ENCODE assay signal across 10 cellular contexts in genomic region chr5:171595801-171596231, GRCh38.
DNase-seq lines count a peak whose midpoint lies in the region; ATAC-seq and TF ChIP-seq lines count a peak whose summit lies in the region.
"Had no signal": no experiment of that assay in that cellular context is flagged by ENCODE, and none has a peak within 500 bp of the region (broad histone marks: within the 10 kb centered on the region; RNA-seq: fewer than 3 reads in every experiment).

No MANE protein-coding gene starts in this region.

- H2AFZ ChIP-seq in IMR-90 (replicated peaks; ENCODE audit: low read length, poor library complexity) (no peak overlapping the region), fibroblast of lung (ENCODE audit: low read length) (no peak overlapping the region)

- H3K27ac ChIP-seq in breast epithelium (no peak overlapping the region), IMR-90 (ENCODE audit: insufficient read depth, low read length) (peak overlapping the region; percentile 87), fibroblast of lung (ENCODE audit: insufficient read depth, low read length) (peak overlapping the region; percentile 62), tibial artery (peak overlapping the region; percentile 51)

- H3K79me2 ChIP-seq in fibroblast of lung (ENCODE audit: control insufficient read depth, insufficient read depth, low read length): no peaks in the 10 kb centered on the region

- dilution Hi-C loops in IMR-90 (cut with HindIII; ENCODE audit: low sequenced_read_pairs, unreplicated experiment): no loop called here

- intact Hi-C loops in MCF 10A (cut with micrococcal nuclease) (no loop called here), breast epithelium (cut with DNase I; ENCODE audit: low total_unique reads) (no loop called here), IMR-90 (cut with micrococcal nuclease) (loop anchor here (5.0 to 10.0 kb wide), 2 partner anchors 104 to 181 kb away; partner anchors contain the start of gene FGF18), tibial artery (cut with DNase I; ENCODE audit: low total_unique reads) (loop anchor here (10.0 kb wide), 1 partner anchor 71 kb away; no protein-coding TSS in a partner anchor)

- H3K4me3 ChIP-seq in breast epithelium (no peak overlapping the region), IMR-90 (ENCODE audit: insufficient read depth, low read depth, low read length) (no peak overlapping the region), fibroblast of lung (replicated peaks in 1 of 4; ENCODE audit: control extremely low read depth in 1 of 4, insufficient read depth in 1 of 4, low read depth in 3 of 4, low read length in 4 of 4) (peak overlapping the region in 1 of 4 experiments; percentile 12), tibial artery (no peak overlapping the region)

- TF ChIP-seq CTCF in MCF 10A (IDR thresholded peaks at IDR 0.05; ENCODE audit: unreplicated experiment) (no peak), breast epithelium (IDR thresholded peaks at IDR 0.05) (no peak), IMR-90 (conservative IDR thresholded peaks at IDR 0.05; ENCODE audit: low read depth, low read length) (no peak), fibroblast of lung (conservative IDR thresholded peaks at IDR 0.05 in 1 of 2, IDR thresholded peaks at IDR 0.05 in 1 of 2; ENCODE audit: low read depth in 1 of 2, low read length in 2 of 2) (no peak), tibial artery (IDR thresholded peaks at IDR 0.05) (no peak)

- H4K20me1 ChIP-seq in IMR-90 (ENCODE audit: insufficient read depth, low read length) (peaks cover 3% of the 10 kb centered on the region; the same call in 1 of the 2 replicates), fibroblast of lung (ENCODE audit: control insufficient read depth, extremely low read depth, insufficient read depth, low read length) (no peaks in the 10 kb centered on the region)

- no CpG with 5 or more reads among the region's 3 CpGs for WGBS in IMR-90 (ENCODE audit: extremely low coverage in 2 of 2, insufficient read length in 1 of 2), 2 experiments

- H2AK5ac ChIP-seq in IMR-90 (ENCODE audit: low read depth, low read length): 0 out of 2 replicates have a peak overlapping the region, but pooled peaks have one; percentile 63

- BruUV-seq in MCF 10A (replicated peaks; lab: Mats Ljungman, UMichigan) (no TSS peak), IMR-90 (replicated peaks; lab: Mats Ljungman, UMichigan) (no TSS peak)

- peak overlapping the region; percentile 64; the same call in 1 of the 2 replicates for H3K23ac ChIP-seq in IMR-90 (ENCODE audit: low read depth, low read length)

- no peak for TF ChIP-seq RAD21 in IMR-90 (IDR thresholded peaks at IDR 0.05; ENCODE audit: low read length)

- peak overlapping the region; percentile 89 for H3K4ac ChIP-seq in IMR-90 (ENCODE audit: low read depth, low read length)

- H3K36me3 ChIP-seq in breast epithelium (no peaks in the 10 kb centered on the region), IMR-90 (ENCODE audit: control insufficient read depth, insufficient read depth, low read length) (no peaks in the 10 kb centered on the region), fibroblast of lung (ENCODE audit: control insufficient read depth, insufficient read depth, low read length) (no peaks in the 10 kb centered on the region), tibial artery (no peaks in the 10 kb centered on the region)

- H3K4me1 Mint-ChIP-seq in MCF 10A (ENCODE audit: insufficient read depth, unreplicated experiment): peaks cover 23% of the 10 kb centered on the region

- H3K9me3 Mint-ChIP-seq in MCF 10A (ENCODE audit: unreplicated experiment): no peaks in the 10 kb centered on the region
- H3K9me3 Mint-ChIP-seq: CD4-positive, alpha-beta T cell had no signal

- H4K5ac ChIP-seq in IMR-90 (ENCODE audit: low read depth, low read length): no peak overlapping the region; the same call in 1 of the 2 replicates

- peak; percentile 41 for ATAC-seq in IMR-90 (ENCODE audit: low read depth)
- ATAC-seq: Panc1 had no signal

- H3K9me3 ChIP-seq in breast epithelium (no peaks in the 10 kb centered on the region), IMR-90 (ENCODE audit: control insufficient read depth, insufficient read depth, low read length) (no peaks in the 10 kb centered on the region), fibroblast of lung (ENCODE audit: control insufficient read depth, insufficient read depth, low read depth, low read length) (no peaks in the 10 kb centered on the region), tibial artery (no peaks in the 10 kb centered on the region)

- H2BK5ac ChIP-seq in IMR-90 (ENCODE audit: low read depth, low read length, poor library complexity, severe bottlenecking): peak overlapping the region; percentile 63

- H3K4me3 Mint-ChIP-seq in MCF 10A (ENCODE audit: unreplicated experiment): no peak overlapping the region
- H3K4me3 Mint-ChIP-seq: CD4-positive, alpha-beta T cell had no signal

- no peak overlapping the region for H3K27ac Mint-ChIP-seq in MCF 10A (ENCODE audit: low read depth, unreplicated experiment)
- H3K27ac Mint-ChIP-seq: CD4-positive, alpha-beta T cell had no signal

- H4K8ac ChIP-seq in IMR-90 (ENCODE audit: low read depth in 2 of 2, low read length in 2 of 2): peak overlapping the region; percentile 16 to 80; a peak in 2 of 4 replicates

- no peaks in the 10 kb centered on the region for H3K27me3 ChIP-seq in breast epithelium
- peaks cover 2% of the 10 kb centered on the region; the same call in 1 of the 2 replicates for H3K27me3 ChIP-seq in IMR-90 (ENCODE audit: control insufficient read depth, insufficient read depth, low read length)
- H3K27me3 ChIP-seq in fibroblast of lung (ENCODE audit: control insufficient read depth, insufficient read depth, low read length): peaks cover 3% of the 10 kb centered on the region
- H3K27me3 ChIP-seq in tibial artery: no peaks in the 10 kb centered on the region

- H3K18ac ChIP-seq in IMR-90 (ENCODE audit: low read depth, low read length): peak overlapping the region; percentile 59; the same call in 1 of the 2 replicates

- CTCF ChIA-PET in MCF 10A (lab: Yijun Ruan, JAX): interaction anchor here (0.7 to 1.3 kb wide), 2 partner anchors 24 to 177 kb away, joined by 3 to 4 read pairs; partner anchors contain the start of gene FGF18
- CTCF ChIA-PET in IMR-90 (lab: Yijun Ruan, JAX): interaction anchor here (0.6 to 0.8 kb wide), 3 partner anchors 15 to 177 kb away, joined by 3 to 7 read pairs (median 4); no protein-coding TSS in a partner anchor

- H3K36me3 Mint-ChIP-seq in MCF 10A (ENCODE audit: insufficient read depth, unreplicated experiment): no peaks in the 10 kb centered on the region

- TF ChIP-seq POLR2A in breast epithelium (IDR thresholded peaks at IDR 0.05): no peak
- no peak for TF ChIP-seq POLR2A in IMR-90 (IDR thresholded peaks at IDR 0.05; ENCODE audit: low read depth, low read length)

- in situ Hi-C loops in IMR-90 (cut with MboI; ENCODE audit: low sequenced_read_pairs): no loop called here

- H3K79me1 ChIP-seq in IMR-90 (ENCODE audit: low read depth in 1 of 2, low read length in 2 of 2): no peaks in the 10 kb centered on the region

- peak overlapping the region; percentile 80 for H2BK120ac ChIP-seq in IMR-90 (ENCODE audit: low read depth, low read length)

- H3K4me1 ChIP-seq in breast epithelium: no peaks in the 10 kb centered on the region
- H3K4me1 ChIP-seq in IMR-90 (ENCODE audit: control insufficient read depth, insufficient read depth, low read length): peaks cover 8% of the 10 kb centered on the region
- peaks cover 6% of the 10 kb centered on the region for H3K4me1 ChIP-seq in fibroblast of lung (ENCODE audit: control insufficient read depth, extremely low read depth, insufficient read depth, low read length)
- peaks cover 0 to 20% (median 17%) of the 10 kb centered on the region in 4 donors for H3K4me1 ChIP-seq in tibial artery

- no peaks in the 10 kb centered on the region for H3K27me3 Mint-ChIP-seq in MCF 10A (ENCODE audit: insufficient read depth, unreplicated experiment)

- H3K9ac ChIP-seq in IMR-90 (ENCODE audit: low read depth, low read length) (peak overlapping the region; percentile 23; the same call in 1 of the 2 replicates), fibroblast of lung (ENCODE audit: insufficient read depth, low read length) (no peak overlapping the region)

- peak overlapping the region; percentile 65 for H2AK9ac ChIP-seq in IMR-90 (replicated peaks; ENCODE audit: low read depth, low read length, poor library complexity)

- H2BK20ac ChIP-seq in IMR-90 (ENCODE audit: low read depth, low read length): peak overlapping the region; percentile 35; the same call in 1 of the 2 replicates

- DNase-seq in MCF 10A (ENCODE audit: unreplicated experiment) (peak; percentile 96), breast epithelium (ENCODE audit: low spot score in 2 of 2) (no peak), IMR-90 (peak; percentile 92), fibroblast of lung (ENCODE audit: low read depth in 2 of 2) (peak; percentile 93 to 94), tibial artery (peak in 1 of 2 donors; percentile 54), CD1c-positive myeloid dendritic cell (ENCODE audit: extremely low spot score) (no peak), NCI-H187 treated with DMSO at 0.1 percent for 48 hours (lab: John Stamatoyannopoulos, UW) (no peak), RPMI8226 (no peak)
- DNase-seq: CD4-positive, alpha-beta T cell had no signal

- POLR2A ChIA-PET in MCF 10A (lab: Yijun Ruan, JAX) (interaction anchor here (2.2 kb wide), 1 partner anchor 24 kb away, joined by 7 read pairs; no protein-coding TSS in a partner anchor), IMR-90 (lab: Charles Lee; ENCODE audit: unreplicated experiment) (no interaction called here)

- peak overlapping the region; percentile 85 for H4K91ac ChIP-seq in IMR-90 (ENCODE audit: insufficient read depth, low read depth, low read length)

- H3K4me2 ChIP-seq in IMR-90 (ENCODE audit: low read depth, low read length) (peak overlapping the region; percentile 11), fibroblast of lung (ENCODE audit: extremely low read depth, insufficient read depth, low read length) (peak overlapping the region; percentile 66)

- H2BK15ac ChIP-seq in IMR-90 (ENCODE audit: low read depth, low read length): peak overlapping the region; percentile 41; the same call in 2 of the 3 replicates

- H3K14ac ChIP-seq in IMR-90 (replicated peaks; ENCODE audit: low read depth, low read length): no peak overlapping the region

- no peaks in the 10 kb centered on the region; the same call in 1 of the 2 replicates for H3K9me1 ChIP-seq in IMR-90 (ENCODE audit: insufficient read depth, low read length)

- peak overlapping the region; percentile 72; the same call in 1 of the 2 replicates for H3K56ac ChIP-seq in IMR-90 (ENCODE audit: extremely low read depth, insufficient read depth, low read length)

TF ChIP-seq in IMR-90, 13 proteins besides CTCF, POLR2A, EP300 and RAD21 (continues in another document):
- TF ChIP-seq RCOR1 (IDR thresholded peaks at IDR 0.05; ENCODE audit: insufficient replicate concordance, low read length) (no peak), FOS (IDR thresholded peaks at IDR 0.05; ENCODE audit: low read depth, low read length) (peak; percentile 88), BHLHE40 (IDR thresholded peaks at IDR 0.05; ENCODE audit: low read depth, low read length) (no peak; the same call in 1 of the 2 replicates), CEBPB (IDR thresholded peaks at IDR 0.05; ENCODE audit: low read depth, low read length) (peak; percentile 70)

Comparison
In these comparisons a context has a peak if more than half of its experiments do, and no peak if none do; other contexts are left out.
1. DNase-seq: peak in MCF 10A (single experiment), IMR-90 (single experiment) and fibroblast of lung (2 of 2); none in breast epithelium (0 of 2), CD1c-positive myeloid dendritic cell (single experiment), NCI-H187 treated with DMSO at 0.1 percent for 48 hours (single experiment) and RPMI8226 (single experiment).
2. H3K27ac ChIP-seq: peak in IMR-90 (single experiment), fibroblast of lung (single experiment) and tibial artery (2 of 2); none in breast epithelium (0 of 2).
3. intact Hi-C loops: an anchor here in IMR-90 (5.0 to 10.0 kb wide) and tibial artery (10.0 kb wide); none called in MCF 10A and breast epithelium.